Comparison of ENCODE assay signal across 9 cellular contexts in genomic region chr5:16508730-16509531, GRCh38. TPM values are rescaled to one million over a fixed set of nuclear protein-coding genes. Genes with fewer than 3 reads are reported as not detected.
A peak's percentile ranks its signal among the peaks of the same experiment; 100 is the strongest.
DNase-seq lines count a peak whose midpoint lies in the region; ATAC-seq and TF ChIP-seq lines count a peak whose summit lies in the region.
"Had no signal": no experiment of that assay in that cellular context is flagged by ENCODE, and none has a peak within 500 bp of the region (broad histone marks: within the 10 kb centered on the region; RNA-seq: fewer than 3 reads in every experiment).

No MANE protein-coding gene starts in this region.

- H3K4me3 ChIP-seq in RWPE2 (ENCODE audit: severe bottlenecking) = peak overlapping the region; percentile 4
- H3K4me3 ChIP-seq in heart left ventricle = peak overlapping the region; percentile 27 to 62 (median 50)
- H3K4me3 ChIP-seq: esophagus squamous epithelium had no signal

- 21 to 32% (median 31%) methylated on average over 15 of the region's 15 CpGs for WGBS in heart left ventricle, 4 donors

- in situ Hi-C loops in G401 (cut with HindIII; ENCODE audit: low sequenced_read_pairs) = no loop called here

- DNase-seq in G401 (ENCODE audit: low spot score) = peak; percentile 94
- DNase-seq in RWPE2 (ENCODE audit: low spot score) = peak; percentile 74
- peak; percentile 77 to 89 (median 79) for DNase-seq in heart left ventricle
- DNase-seq in renal cortical epithelial cell (ENCODE audit: low read depth) = peak; percentile 85
- DNase-seq in foreskin melanocyte = no peak
- DNase-seq in activated CD4-positive, alpha-beta T cell treated with anti-CD3 and anti-CD28 coated beads, Interleukin-2, amount 50 U/mL, for 1 hour = no peak
- DNase-seq: esophagus squamous epithelium had no signal

- H3K27ac ChIP-seq in RWPE2 (ENCODE audit: poor library complexity, severe bottlenecking) (peak overlapping the region; percentile 65), heart left ventricle (peak overlapping the region; percentile 66 to 96 (median 85))

- H3K9me3 ChIP-seq in RWPE2 (ENCODE audit: severe bottlenecking) = no peaks in the 10 kb centered on the region
- no peaks in the 10 kb centered on the region for H3K9me3 ChIP-seq in heart left ventricle
- H3K9me3 ChIP-seq: esophagus squamous epithelium had no signal

- peak; percentile 69 to 77 for TF ChIP-seq POLR2A in heart left ventricle (IDR thresholded peaks at IDR 0.05)

- H3K4me1 ChIP-seq in RWPE2 (ENCODE audit: insufficient read depth, poor library complexity, severe bottlenecking) (peaks cover 20% of the 10 kb centered on the region), heart left ventricle (peaks cover 0 to 24% (median 7%) of the 10 kb centered on the region in 12 donors)

- H3K27me3 ChIP-seq in RWPE2 (ENCODE audit: insufficient read depth, poor library complexity, severe bottlenecking) = no peaks in the 10 kb centered on the region
- H3K27me3 ChIP-seq in heart left ventricle = no peaks in the 10 kb centered on the region
- H3K27me3 ChIP-seq: esophagus squamous epithelium had no signal

- intact Hi-C loops in heart left ventricle (cut with DNase I) = loop anchor here in 5 of 10 donors (2.0 to 5.0 kb wide), 3 partner anchors 26 to 43 kb away; no protein-coding TSS in a partner anchor

- TF ChIP-seq CTCF in RWPE2 (IDR thresholded peaks at IDR 0.05; ENCODE audit: poor library complexity, severe bottlenecking) = no peak
- TF ChIP-seq CTCF in heart left ventricle (IDR thresholded peaks at IDR 0.05) = no peak

- ATAC-seq in RWPE2 (ENCODE audit: low read depth) (peak; percentile 86), heart left ventricle (peak; percentile 92 to 94 (median 93)), HG02981 (IDR thresholded peaks at IDR 0.05; ENCODE audit: unreplicated experiment) (no peak), GM21526 (IDR thresholded peaks at IDR 0.05; ENCODE audit: low FRiP score, unreplicated experiment) (no peak)

- H3K36me3 ChIP-seq in RWPE2 (ENCODE audit: low read depth) = no peaks in the 10 kb centered on the region
- no peaks in the 10 kb centered on the region for H3K36me3 ChIP-seq in heart left ventricle
- H3K36me3 ChIP-seq: esophagus squamous epithelium had no signal

RNA-seq across cellular contexts. Expression of gene ZNF622, which starts 43.3 kb away (rescaled TPM):
- total RNA-seq in G401 (2014; rRNA removed; shearing (Covaris generic)) = 39.0 and 41.5 TPM in 2 replicates
- total RNA-seq in heart left ventricle (10 to 100 TPM; 43.7 to 97.3 (median 58.4) TPM), renal cortical epithelial cell (53.3 and 98.3 TPM in 2 replicates)
- polyA plus RNA-seq in heart left ventricle = 100 to 1,000 TPM in 1 of 2 donors, 10 to 100 TPM in 1; 48.9 to 171 TPM

Comparison
In these comparisons a context has a peak if more than half of its experiments do, and no peak if none do; other contexts are left out.
1. DNase-seq: peak in G401 (single experiment), RWPE2 (single experiment), heart left ventricle (5 of 5) and renal cortical epithelial cell (single experiment); none in foreskin melanocyte (single experiment) and activated CD4-positive, alpha-beta T cell treated with anti-CD3 and anti-CD28 coated beads, Interleukin-2, amount 50 U/mL, for 1 hour (single experiment).
2. ATAC-seq: peak in RWPE2 (single experiment) and heart left ventricle (4 of 4); none in HG02981 (single experiment) and GM21526 (single experiment).